Comparison of ENCODE assay signal across 9 cellular contexts in genomic region chr9:93950619-93951601, GRCh38. TPM values are rescaled to one million over a fixed set of nuclear protein-coding genes. Genes with fewer than 3 reads are reported as not detected.
DNase-seq lines count a peak whose midpoint lies in the region; ATAC-seq and TF ChIP-seq lines count a peak whose summit lies in the region.
"Had no signal": no experiment of that assay in that cellular context is flagged by ENCODE, and none has a peak within 500 bp of the region (broad histone marks: within the 10 kb centered on the region; RNA-seq: fewer than 3 reads in every experiment).

No MANE protein-coding gene starts in this region.

- H3K9me3 ChIP-seq in naive thymus-derived CD4-positive, alpha-beta T cell (ENCODE audit: control insufficient read depth in 2 of 3, low read length in 3 of 3) = no peaks in the 10 kb centered on the region

- CTCF ChIA-PET in naive thymus-derived CD4-positive, alpha-beta T cell (lab: Charles Lee) = interaction anchor here (1.4 kb wide), 1 partner anchor 11 kb away, joined by 3 read pairs; no protein-coding TSS in a partner anchor

- ATAC-seq in naive thymus-derived CD4-positive, alpha-beta T cell = no peak
- ATAC-seq in GM18873 (IDR thresholded peaks at IDR 0.05; ENCODE audit: low FRiP score, unreplicated experiment) (no peak), GM19452 (IDR thresholded peaks at IDR 0.05; ENCODE audit: unreplicated experiment) (no peak), HG03469 (IDR thresholded peaks at IDR 0.05; ENCODE audit: unreplicated experiment) (no peak)

- H3K27ac ChIP-seq in naive thymus-derived CD4-positive, alpha-beta T cell (ENCODE audit: low read depth, low read length) = no peak overlapping the region

- H3K4me3 Mint-ChIP-seq in IgD-negative memory B cell (peak overlapping the region; percentile 64 to 93 (median 71)), endothelial cell (ENCODE audit: unreplicated experiment) (peak overlapping the region; percentile 69)
- H3K4me3 Mint-ChIP-seq in naive thymus-derived CD4-positive, alpha-beta T cell = peak overlapping the region; percentile 65 to 89 (median 80)

- peaks cover 10 to 37% of the 10 kb centered on the region in 2 donors for H3K4me1 ChIP-seq in naive thymus-derived CD4-positive, alpha-beta T cell (ENCODE audit: control insufficient read depth in 2 of 2, insufficient read depth in 2 of 2, low read length in 2 of 2)

- H3K9me3 Mint-ChIP-seq in IgD-negative memory B cell (peaks cover 0 to 2% (median 0%) of the 10 kb centered on the region in 3 donors), endothelial cell (ENCODE audit: unreplicated experiment) (no peaks in the 10 kb centered on the region)
- H3K9me3 Mint-ChIP-seq in naive thymus-derived CD4-positive, alpha-beta T cell = peaks cover 0 to 8% (median 0%) of the 10 kb centered on the region in 11 donors

- H3K36me3 ChIP-seq in naive thymus-derived CD4-positive, alpha-beta T cell (ENCODE audit: control insufficient read depth in 2 of 3, insufficient read depth in 3 of 3, low read length in 3 of 3) = no peaks in the 10 kb centered on the region

- H3K4me1 Mint-ChIP-seq in IgD-negative memory B cell (peaks cover 18 to 36% (median 30%) of the 10 kb centered on the region in 3 donors), endothelial cell (ENCODE audit: unreplicated experiment) (peaks cover 32% of the 10 kb centered on the region)
- H3K4me1 Mint-ChIP-seq in naive thymus-derived CD4-positive, alpha-beta T cell = peaks cover 32 to 58% (median 50%) of the 10 kb centered on the region in 7 donors

- peak overlapping the region; percentile 53 for H3K4me3 ChIP-seq in naive thymus-derived CD4-positive, alpha-beta T cell (ENCODE audit: low read length)

- H3K27me3 ChIP-seq in naive thymus-derived CD4-positive, alpha-beta T cell (ENCODE audit: control insufficient read depth in 2 of 2, insufficient read depth in 2 of 2, low read length in 2 of 2) = peaks cover 4 to 36% of the 10 kb centered on the region in 2 donors

- H3K27me3 Mint-ChIP-seq in IgD-negative memory B cell (peaks cover 71% of the 10 kb centered on the region), endothelial cell (ENCODE audit: unreplicated experiment) (peaks cover 39% of the 10 kb centered on the region)
- H3K27me3 Mint-ChIP-seq in naive thymus-derived CD4-positive, alpha-beta T cell = peaks cover 68 to 79% (median 73%) of the 10 kb centered on the region in 5 donors

- POLR2A ChIA-PET in naive thymus-derived CD4-positive, alpha-beta T cell (lab: Charles Lee) = no interaction called here

- H3K27ac Mint-ChIP-seq in IgD-negative memory B cell = peak overlapping the region in 1 of 3 donors; percentile 62
- H3K27ac Mint-ChIP-seq in endothelial cell (ENCODE audit: unreplicated experiment) = peak overlapping the region; percentile 61
- H3K27ac Mint-ChIP-seq in naive thymus-derived CD4-positive, alpha-beta T cell = peak overlapping the region in 1 of 9 donors; percentile 55

- H3K36me3 Mint-ChIP-seq in IgD-negative memory B cell = peaks cover 1% of the 10 kb centered on the region
- H3K36me3 Mint-ChIP-seq in endothelial cell (ENCODE audit: low read depth, unreplicated experiment) = peaks cover 10% of the 10 kb centered on the region
- H3K36me3 Mint-ChIP-seq in naive thymus-derived CD4-positive, alpha-beta T cell = peaks cover 0 to 15% (median 4%) of the 10 kb centered on the region in 5 donors

- intact Hi-C loops in naive thymus-derived CD4-positive, alpha-beta T cell (cut with micrococcal nuclease) = no loop called here

- peak; percentile 64 for DNase-seq in AG08396 (ENCODE audit: low spot score)
- no peak for DNase-seq in endothelial cell (ENCODE audit: low spot score)
- no peak for DNase-seq in naive thymus-derived CD4-positive, alpha-beta T cell
- no peak for DNase-seq in NCI-H748 (lab: John Stamatoyannopoulos, UW; ENCODE audit: unreplicated experiment)

- no peak for TF ChIP-seq CTCF in endothelial cell (IDR thresholded peaks at IDR 0.05; ENCODE audit: unreplicated experiment)

RNA-seq across cellular contexts. Expression of gene BARX1, which starts 4.2 kb away (rescaled TPM):
- 0.33 TPM for polyA plus RNA-seq in IgD-negative memory B cell
- total RNA-seq in endothelial cell (ENCODE audit: unreplicated experiment) = 0.51 TPM
- total RNA-seq in naive thymus-derived CD4-positive, alpha-beta T cell = under 1 TPM in 2 of 5 experiments, not detected in 3; 0.19 to 0.56 TPM
- not detected for polyA plus RNA-seq in naive thymus-derived CD4-positive, alpha-beta T cell
- total RNA-seq: pulmonary artery endothelial cell had no signal
